ENCODE assay signal across 8 cellular contexts in the genomic region with DNA sequence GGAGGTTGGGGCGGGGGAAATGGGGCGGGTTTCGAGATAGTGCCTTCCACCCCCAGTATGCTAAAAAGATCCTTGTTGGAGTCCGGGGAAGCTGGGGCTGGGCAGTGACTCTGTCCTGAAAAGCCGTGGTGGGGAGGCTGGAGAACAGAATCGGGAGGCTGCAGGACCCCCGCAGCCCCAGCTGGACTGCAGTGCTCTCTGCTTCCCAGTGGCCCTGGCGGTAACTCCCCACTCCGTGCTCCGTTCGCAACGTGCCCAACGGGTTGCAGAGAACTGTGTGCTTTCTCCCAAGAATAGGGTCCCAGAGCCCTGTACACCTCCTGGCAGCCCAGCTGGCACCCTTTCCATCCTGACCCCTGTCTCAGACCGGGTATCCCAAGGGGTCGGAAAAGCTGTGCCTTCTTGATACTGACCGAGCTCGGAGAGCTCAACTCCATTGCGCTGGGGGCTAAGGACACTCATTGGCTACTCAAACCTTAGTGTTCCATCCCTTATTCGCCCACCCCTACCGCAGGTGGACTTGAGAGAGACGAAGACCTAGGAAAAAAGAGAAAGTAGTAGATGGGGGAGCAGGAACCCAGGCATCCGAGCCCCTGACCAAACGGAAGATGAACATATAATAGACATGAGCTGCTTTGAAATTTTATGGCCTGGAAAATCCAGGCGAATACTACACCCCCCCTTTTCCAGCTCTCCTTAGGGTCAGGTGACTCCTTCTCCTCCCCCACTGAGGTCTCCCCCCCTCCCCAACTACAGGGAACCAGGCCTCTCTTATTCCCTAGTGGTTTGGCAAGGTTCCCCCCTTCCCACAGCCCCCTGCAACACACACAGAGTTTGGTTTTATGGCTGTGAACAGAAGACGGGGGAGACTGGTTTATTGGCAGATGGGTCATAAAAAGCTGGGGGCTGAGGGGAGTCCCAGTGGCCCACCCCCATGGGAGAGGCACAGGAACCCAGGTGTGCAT. TPM values are rescaled to one million over a fixed set of nuclear protein-coding genes. Genes with fewer than 3 reads are reported as not detected.
DNase-seq lines count a peak whose midpoint lies in the region; ATAC-seq and TF ChIP-seq lines count a peak whose summit lies in the region.

No MANE protein-coding gene starts in this region.

- 1 to 2% methylated on average over 18 of the region's 25 CpGs for WGBS in mesodermal cell (ENCODE audit: insufficient coverage in 2 of 2), 2 experiments

- peaks cover 19% of the 10 kb centered on the region for H3K79me2 ChIP-seq in DOHH2 (ENCODE audit: control insufficient read depth, low read length)

- H3K36me3 ChIP-seq in DOHH2 (ENCODE audit: control insufficient read depth, low read length): peaks cover 7% of the 10 kb centered on the region; the same call in 1 of the 2 replicates
- peaks cover 29% of the 10 kb centered on the region for H3K36me3 ChIP-seq in KOPT-K1 (ENCODE audit: insufficient read depth, low read length)
- peaks cover 33% of the 10 kb centered on the region for H3K36me3 ChIP-seq in mesodermal cell (ENCODE audit: control insufficient read depth, insufficient read depth, low read length)
- H3K36me3 ChIP-seq in uterus: no peaks in the 10 kb centered on the region

- intact Hi-C loops in uterus (cut with DNase I; ENCODE audit: low total_unique reads): loop anchor here (10.0 kb wide), 1 partner anchor 71 kb away; a partner anchor contains a TSS

- H3K9me2 ChIP-seq in DOHH2 (replicated peaks; ENCODE audit: control insufficient read depth, low read length): no peaks in the 10 kb centered on the region

- TF ChIP-seq CTCF in DOHH2 (IDR thresholded peaks at IDR 0.05; ENCODE audit: low read depth, low read length, poor library complexity, severe bottlenecking) (no peak), cardiac fibroblast (IDR thresholded peaks at IDR 0.05; ENCODE audit: low read depth, low read length) (peak; percentile 0), uterus (IDR thresholded peaks at IDR 0.05) (no peak)

- H3K4me1 ChIP-seq in DOHH2 (ENCODE audit: control insufficient read depth, low read length): peaks cover 47% of the 10 kb centered on the region
- peaks cover 17% of the 10 kb centered on the region for H3K4me1 ChIP-seq in mesodermal cell (ENCODE audit: control insufficient read depth, insufficient read depth, low read length, poor library complexity, severe bottlenecking)
- no peaks in the 10 kb centered on the region for H3K4me1 ChIP-seq in uterus

- peaks cover 4% of the 10 kb centered on the region; the same call in 1 of the 2 replicates for H3K27me3 ChIP-seq in DOHH2 (ENCODE audit: control insufficient read depth, low read length)
- H3K27me3 ChIP-seq in uterus: no peaks in the 10 kb centered on the region

- H4K20me1 ChIP-seq in DOHH2 (ENCODE audit: control insufficient read depth, insufficient read depth, low read depth, low read length): 0 out of 2 replicates have a peak, but pooled peaks cover 13% of the 10 kb centered on the region

- H3F3A ChIP-seq in DOHH2 (ENCODE audit: control insufficient read depth, insufficient read depth): peaks cover 12% of the 10 kb centered on the region

- ATAC-seq in HG02571 (IDR thresholded peaks at IDR 0.05; ENCODE audit: unreplicated experiment): no peak

- peak overlapping the region; percentile 96 for H3K4me3 ChIP-seq in DOHH2 (ENCODE audit: low read length)
- peak overlapping the region; percentile 63 to 66 for H3K4me3 ChIP-seq in cardiac fibroblast (replicated peaks in 1 of 2; ENCODE audit: low read depth in 2 of 2, low read length in 2 of 2)
- peak overlapping the region; percentile 76 for H3K4me3 ChIP-seq in mesodermal cell (ENCODE audit: extremely low read depth, insufficient read depth, low read length, poor library complexity, severe bottlenecking)
- H3K4me3 ChIP-seq in uterus: peak overlapping the region; percentile 53 to 61

- H3K9me3 ChIP-seq in DOHH2 (ENCODE audit: control insufficient read depth, insufficient read depth, low read length) (no peaks in the 10 kb centered on the region), KOPT-K1 (ENCODE audit: insufficient read depth, low read length, poor library complexity, severe bottlenecking) (no peaks in the 10 kb centered on the region), mesodermal cell (ENCODE audit: control insufficient read depth, low read length) (no peaks in the 10 kb centered on the region), uterus (no peaks in the 10 kb centered on the region)

- peak overlapping the region; percentile 79 for H3K4me2 ChIP-seq in DOHH2 (ENCODE audit: low read length)

- no peak for TF ChIP-seq POLR2A in uterus (IDR thresholded peaks at IDR 0.05)

- DNase-seq in cardiac fibroblast (ENCODE audit: low read depth in 2 of 2): no peak
- DNase-seq in uterus: no peak
- DNase-seq in iPS-NIHi7 (ENCODE audit: extremely low spot score): no peak
- DNase-seq in CD1c-positive myeloid dendritic cell (ENCODE audit: extremely low spot score): no peak

- H3K27ac ChIP-seq in DOHH2 (ENCODE audit: low read depth, low read length) (no peak overlapping the region), KOPT-K1 (ENCODE audit: low read depth, low read length, poor library complexity, severe bottlenecking) (peak overlapping the region; percentile 70), mesodermal cell (ENCODE audit: low read depth, low read length, severe bottlenecking) (peak overlapping the region; percentile 74), uterus (peak overlapping the region; percentile 83 to 91)

RNA-seq across cellular contexts. Expression of a gene that starts 1.3 kb away (rescaled TPM):
- polyA plus RNA-seq in mesodermal cell (2013, experiment 1 of 2): 22.8 TPM
- 20.3 TPM for polyA plus RNA-seq in mesodermal cell (2013, experiment 2 of 2)
- total RNA-seq in uterus: 10 to 100 TPM in 1 of 4 donors, 1 to 10 TPM in 2, under 1 TPM in 1; 0.77 to 17.1 (median 5.0) TPM

RNA-seq across cellular contexts. Expression of a gene that starts 15.4 kb away (rescaled TPM):
- polyA plus RNA-seq in mesodermal cell (2013, experiment 1 of 2): 883 TPM
- 779 TPM for polyA plus RNA-seq in mesodermal cell (2013, experiment 2 of 2)
- 100 to 1,000 TPM; 417 to 911 (median 637) TPM for total RNA-seq in uterus

RNA-seq across cellular contexts. Expression of a gene that starts 24.1 kb away (rescaled TPM):
- 1.0 TPM for polyA plus RNA-seq in mesodermal cell (2013, experiment 1 of 2)
- polyA plus RNA-seq in mesodermal cell (2013, experiment 2 of 2): 3.6 TPM
- 10 to 100 TPM in 2 of 4 donors, 1 to 10 TPM in 2; 4.1 to 16.8 (median 9.7) TPM for total RNA-seq in uterus

RNA-seq across cellular contexts. Expression of a gene that starts 28.4 kb away (rescaled TPM):
- polyA plus RNA-seq in mesodermal cell (2013, experiment 1 of 2): 80.5 TPM
- polyA plus RNA-seq in mesodermal cell (2013, experiment 2 of 2): 77.1 TPM
- total RNA-seq in uterus: 100 to 1,000 TPM in 3 of 4 donors, 10 to 100 TPM in 1; 53.6 to 238 (median 140) TPM

RNA-seq across cellular contexts. Expression of a gene that starts 36.5 kb away (rescaled TPM):
- polyA plus RNA-seq in mesodermal cell (2013, experiment 1 of 2): 41.9 TPM
- 33.4 TPM for polyA plus RNA-seq in mesodermal cell (2013, experiment 2 of 2)
- 100 to 1,000 TPM in 1 of 4 donors, 10 to 100 TPM in 2, 1 to 10 TPM in 1; 6.8 to 167 (median 29.4) TPM for total RNA-seq in uterus
